ENCODE assay signal across 15 cellular contexts in the genomic region with DNA sequence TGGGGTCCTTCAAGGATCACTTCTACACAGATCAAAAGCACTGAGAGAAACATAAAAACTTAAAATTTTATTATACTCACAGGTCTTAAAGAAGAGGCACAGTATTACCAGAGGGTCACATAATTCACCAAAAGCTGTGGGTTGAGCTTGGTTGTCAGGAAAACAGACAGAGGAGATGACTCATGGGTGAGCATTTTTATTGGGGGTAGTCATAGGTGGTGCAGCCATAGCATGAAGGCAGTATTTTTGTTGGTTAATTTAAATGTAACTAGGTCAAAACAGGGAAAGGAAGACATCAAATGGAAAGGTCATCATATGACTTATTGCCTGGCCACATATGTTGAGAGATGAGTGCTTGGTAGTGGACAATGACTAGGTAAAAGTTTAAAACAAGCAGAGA. TPM values are rescaled to one million over a fixed set of nuclear protein-coding genes. Genes with fewer than 3 reads are reported as not detected.
DNase-seq lines count a peak whose midpoint lies in the region; ATAC-seq and TF ChIP-seq lines count a peak whose summit lies in the region.
"Had no signal": no experiment of that assay in that cellular context is flagged by ENCODE, and none has a peak within 500 bp of the region (broad histone marks: within the 10 kb centered on the region; RNA-seq: fewer than 3 reads in every experiment).

No MANE protein-coding gene starts in this region.

- H3K9me3 ChIP-seq in smooth muscle cell (replicated peaks; ENCODE audit: low read depth), result no peaks in the 10 kb centered on the region
- H3K9me3 ChIP-seq in Peyer's patch, result no peaks in the 10 kb centered on the region

- peak overlapping the region; percentile 70 for H3K9ac ChIP-seq in smooth muscle cell (ENCODE audit: low read depth)

- H2AFZ ChIP-seq in smooth muscle cell (ENCODE audit: low read depth), result peak overlapping the region; percentile 83

- H3K27ac Mint-ChIP-seq in activated CD8-positive, alpha-beta memory T cell treated with anti-CD3 and anti-CD28 coated beads, Interleukin-2, amount 10 ng/mL, durations not matched to agents 7 days and 5 days, result no peak overlapping the region
- H3K27ac Mint-ChIP-seq: effector memory CD8-positive, alpha-beta T cell; natural killer cell had no signal

- CTCF ChIA-PET in activated CD8-positive, alpha-beta memory T cell treated with anti-CD3 and anti-CD28 coated beads, Interleukin-2, amount 10 ng/mL, durations not matched to agents 7 days and 5 days (lab: Charles Lee), result no interaction called here

- DNase-seq in HFF-Myc (ENCODE audit: extremely low read depth, low read depth) (peak; percentile 19), SW480 (ENCODE audit: low spot score) (peak; percentile 66), fibroblast of the conjunctiva (ENCODE audit: low read depth) (peak; percentile 36), smooth muscle cell (lab: John Stamatoyannopoulos, UW; ENCODE audit: unreplicated experiment) (no peak), GM19240 (ENCODE audit: insufficient read length, low spot score) (no peak), Peyer's patch (no peak)
- no peak for DNase-seq in activated CD8-positive, alpha-beta memory T cell treated with anti-CD3 and anti-CD28 coated beads, Interleukin-2, amount 10 ng/mL, durations not matched to agents 7 days and 5 days
- DNase-seq: activated CD4-positive, alpha-beta T cell treated with anti-CD3 and anti-CD28 coated beads, Interleukin-2, amount 50 U/mL, for 1 hour; activated effector memory CD4-positive, alpha-beta T cell treated with anti-CD3 and anti-CD28 coated beads, Interleukin-2, amount 50 U/mL, for 16 hours; effector memory CD8-positive, alpha-beta T cell; KBM-7; natural killer cell; NCI-H446 had no signal

- ATAC-seq in GM21723 (IDR thresholded peaks at IDR 0.05; ENCODE audit: unreplicated experiment), result no peak
- no peak for ATAC-seq in activated CD8-positive, alpha-beta memory T cell treated with anti-CD3 and anti-CD28 coated beads, Interleukin-2, amount 10 ng/mL, durations not matched to agents 7 days and 5 days
- ATAC-seq: effector memory CD8-positive, alpha-beta T cell; natural killer cell had no signal

- H3K36me3 ChIP-seq in smooth muscle cell (ENCODE audit: low read depth), result no peaks in the 10 kb centered on the region
- no peaks in the 10 kb centered on the region for H3K36me3 ChIP-seq in Peyer's patch

- no peak overlapping the region for H3K4me3 ChIP-seq in HFF-Myc (replicated peaks; ENCODE audit: low read depth, low read length)
- H3K4me3 ChIP-seq in smooth muscle cell, result no peak overlapping the region
- H3K4me3 ChIP-seq in Peyer's patch, result no peak overlapping the region

- H3K79me2 ChIP-seq in smooth muscle cell (ENCODE audit: low read depth), result no peaks in the 10 kb centered on the region

- H3K9me3 Mint-ChIP-seq in activated CD8-positive, alpha-beta memory T cell treated with anti-CD3 and anti-CD28 coated beads, Interleukin-2, amount 10 ng/mL, durations not matched to agents 7 days and 5 days (ENCODE audit: low read depth), result no peaks in the 10 kb centered on the region
- H3K9me3 Mint-ChIP-seq: effector memory CD8-positive, alpha-beta T cell had no signal

- H3K4me2 ChIP-seq in smooth muscle cell, result peak overlapping the region; percentile 68

- no peak for TF ChIP-seq POLR2A in Peyer's patch (IDR thresholded peaks at IDR 0.05)

- peaks cover 6% of the 10 kb centered on the region for H3F3A ChIP-seq in smooth muscle cell (ENCODE audit: low read depth)

- H3K27me3 ChIP-seq in smooth muscle cell (ENCODE audit: low read depth) (no peaks in the 10 kb centered on the region), Peyer's patch (no peaks in the 10 kb centered on the region)

- TF ChIP-seq CTCF in HFF-Myc (IDR thresholded peaks at IDR 0.05; ENCODE audit: low read depth, low read length, missing control alignments), result no peak
- TF ChIP-seq CTCF in smooth muscle cell (IDR thresholded peaks at IDR 0.05; ENCODE audit: borderline replicate concordance, insufficient read depth, poor library complexity, severe bottlenecking), result no peak
- TF ChIP-seq CTCF in Peyer's patch (IDR thresholded peaks at IDR 0.05), result no peak

- H3K27ac ChIP-seq in smooth muscle cell (ENCODE audit: low read depth) (peak overlapping the region; percentile 98), Peyer's patch (no peak overlapping the region)

- no peaks in the 10 kb centered on the region for H3K36me3 Mint-ChIP-seq in activated CD8-positive, alpha-beta memory T cell treated with anti-CD3 and anti-CD28 coated beads, Interleukin-2, amount 10 ng/mL, durations not matched to agents 7 days and 5 days

- H3K4me1 Mint-ChIP-seq in activated CD8-positive, alpha-beta memory T cell treated with anti-CD3 and anti-CD28 coated beads, Interleukin-2, amount 10 ng/mL, durations not matched to agents 7 days and 5 days, result no peaks in the 10 kb centered on the region
- H3K4me1 Mint-ChIP-seq: natural killer cell had no signal

- H3K4me3 Mint-ChIP-seq in activated CD8-positive, alpha-beta memory T cell treated with anti-CD3 and anti-CD28 coated beads, Interleukin-2, amount 10 ng/mL, durations not matched to agents 7 days and 5 days, result no peak overlapping the region
- H3K4me3 Mint-ChIP-seq: effector memory CD8-positive, alpha-beta T cell; natural killer cell had no signal

- peaks cover 3% of the 10 kb centered on the region for H3K27me3 Mint-ChIP-seq in activated CD8-positive, alpha-beta memory T cell treated with anti-CD3 and anti-CD28 coated beads, Interleukin-2, amount 10 ng/mL, durations not matched to agents 7 days and 5 days

- no peaks in the 10 kb centered on the region for H4K20me1 ChIP-seq in smooth muscle cell (ENCODE audit: low read depth)

- H3K4me1 ChIP-seq in smooth muscle cell (ENCODE audit: low read depth), result no peaks in the 10 kb centered on the region
- no peaks in the 10 kb centered on the region for H3K4me1 ChIP-seq in Peyer's patch

RNA-seq across cellular contexts. Expression of gene OR5B17, which starts 24.2 kb away (rescaled TPM):
- total RNA-seq in smooth muscle cell (not detected in 2 replicates), Peyer's patch (not detected)
- polyA plus RNA-seq in smooth muscle cell, result not detected in 2 replicates
- total RNA-seq in activated CD8-positive, alpha-beta memory T cell treated with anti-CD3 and anti-CD28 coated beads, Interleukin-2, amount 10 ng/mL, durations not matched to agents 7 days and 5 days, result not detected
- total RNA-seq: natural killer cell, SK-MEL-5 had no signal

Comparison
In these comparisons a context has a peak if more than half of its experiments do, and no peak if none do; other contexts are left out.
1. DNase-seq: peak in HFF-Myc (single experiment), SW480 (single experiment) and fibroblast of the conjunctiva (single experiment); none in smooth muscle cell (single experiment), GM19240 (single experiment), Peyer's patch (0 of 3) and activated CD8-positive, alpha-beta memory T cell treated with anti-CD3 and anti-CD28 coated beads, Interleukin-2, amount 10 ng/mL, durations not matched to agents 7 days and 5 days (single experiment).